In genomic region chr4:69102668-69103067, GRCh38 we compare ENCODE assay signal across 8 cellular contexts. TPM values are rescaled to one million over a fixed set of nuclear protein-coding genes. Genes with fewer than 3 reads are reported as not detected.
A peak's percentile ranks its signal among the peaks of the same experiment; 100 is the strongest.
DNase-seq lines count a peak whose midpoint lies in the region; ATAC-seq, FAIRE-seq and TF ChIP-seq lines count a peak whose summit lies in the region.
"Not testable (repeated sequence)": the region's sequence is repeated elsewhere in the genome, so short reads cannot be mapped to it uniquely, and the experiment has no call there.
"Had no signal": no experiment of that assay in that cellular context is flagged by ENCODE, and none has a peak within 500 bp of the region (broad histone marks: within the 10 kb centered on the region; RNA-seq: fewer than 3 reads in every experiment).

No MANE protein-coding gene starts in this region.

- H4K8ac ChIP-seq in H1 (ENCODE audit: extremely low read depth, insufficient read depth, low read length); mesenchymal stem cell (ENCODE audit: low read length): not testable (repeated sequence)

- not testable (repeated sequence) for H2BK20ac ChIP-seq in H1 (ENCODE audit: low read length)

- H3K79me1 ChIP-seq in H1 (ENCODE audit: low read depth, low read length) = not testable (repeated sequence)
- peaks cover 11% of the 10 kb centered on the region for H3K79me1 ChIP-seq in mesenchymal stem cell (replicated peaks; ENCODE audit: low read length, poor library complexity, severe bottlenecking)

- not testable (repeated sequence) for H4K5ac ChIP-seq in H1 (ENCODE audit: insufficient read length, low read depth, low read length)

- 100% methylated on average over 2 of the region's 2 CpGs; no CpG with 5 or more reads in 1 of the 2 experiments for WGBS in H1 (ENCODE audit: extremely low coverage in 1 of 2, insufficient coverage in 1 of 2, insufficient read length in 1 of 2, insufficient replicate concordance in 2 of 2, low coverage in 1 of 2, low lambda C conversion rate in 2 of 2, missing lambda C conversion rate in 1 of 2), 2 experiments
- 62% methylated on average over 2 of the region's 2 CpGs for WGBS in mesenchymal stem cell

- H3K27ac ChIP-seq in astrocyte (ENCODE audit: low read depth, low read length); H1 (ENCODE audit: low read depth, low read length); mesenchymal stem cell (ENCODE audit: low read length, poor library complexity, severe bottlenecking): not testable (repeated sequence)

- not testable (repeated sequence) for H3K23ac ChIP-seq in H1 (ENCODE audit: insufficient read length); mesenchymal stem cell (ENCODE audit: low read length in 2 of 2)

- H3K4me2 ChIP-seq in astrocyte (ENCODE audit: low read length); H1 (ENCODE audit: insufficient read depth in 1 of 2, low read depth in 2 of 2, low read length in 2 of 2); mesenchymal stem cell (ENCODE audit: low read length, poor library complexity, severe bottlenecking): not testable (repeated sequence)

- not testable (repeated sequence) for H3K9me3 Mint-ChIP-seq in astrocyte (ENCODE audit: unreplicated experiment)

- not testable (repeated sequence) for H2BK120ac ChIP-seq in H1 (replicated peaks; ENCODE audit: low read depth, low read length); mesenchymal stem cell (ENCODE audit: low read depth, low read length)

- not testable (repeated sequence) for H3K18ac ChIP-seq in H1 (ENCODE audit: extremely low read depth, low read length); mesenchymal stem cell (ENCODE audit: low read depth in 1 of 2, low read length in 2 of 2)

- not testable (repeated sequence) for TF ChIP-seq POLR2A in H1 (IDR thresholded peaks at IDR 0.05; ENCODE audit: control extremely low read depth in 1 of 2, low read depth in 2 of 2, low read length in 2 of 2)

- H3K27me3 Mint-ChIP-seq in astrocyte (ENCODE audit: low read depth, unreplicated experiment) = not testable (repeated sequence)

- not testable (repeated sequence) for H2BK15ac ChIP-seq in H1 (ENCODE audit: low read length); mesenchymal stem cell (ENCODE audit: low read depth, poor library complexity, severe bottlenecking)

- not testable (repeated sequence) for FAIRE-seq in astrocyte (lab: Jason Lieb, UNC); H1 (lab: Jason Lieb, UNC)

- DNase-seq in NCI-H226 = peak; percentile 7
- not testable (repeated sequence) for DNase-seq in astrocyte (ENCODE audit: low read depth); H1 (ENCODE audit: low read depth in 1 of 2, low spot score in 2 of 2)
- peak; percentile 90 for DNase-seq in left lobe of liver (ENCODE audit: low spot score)
- peak; percentile 31 for DNase-seq in mesenchymal stem cell
- DNase-seq in renal cortical epithelial cell (ENCODE audit: low read depth) = peak; percentile 70

- not testable (repeated sequence) for H3K9ac ChIP-seq in astrocyte (ENCODE audit: low read length); H1 (replicated peaks in 1 of 4; ENCODE audit: extremely low read depth in 1 of 4, low read depth in 3 of 4, low read length in 3 of 4); mesenchymal stem cell (ENCODE audit: low read length)

- not testable (repeated sequence) for H2AK5ac ChIP-seq in H1 (ENCODE audit: low read depth, low read length); mesenchymal stem cell (ENCODE audit: low read length, severe bottlenecking)

- H4K91ac ChIP-seq in H1 (replicated peaks; ENCODE audit: insufficient read length, low read length); mesenchymal stem cell (ENCODE audit: low read length): not testable (repeated sequence)

- H3K4me3 ChIP-seq in astrocyte (ENCODE audit: insufficient read depth, low read depth, low read length); H1 (ENCODE audit: extremely low read depth in 1 of 4, insufficient read depth in 2 of 4, low read depth in 3 of 4, low read length in 4 of 4); mesenchymal stem cell (ENCODE audit: insufficient read depth in 1 of 2, low read depth in 1 of 2, low read length in 2 of 2): not testable (repeated sequence)

- not testable (repeated sequence) for H3K36me3 Mint-ChIP-seq in astrocyte (ENCODE audit: low read depth, unreplicated experiment)

- TF ChIP-seq CTCF in astrocyte (IDR thresholded peaks at IDR 0.05; ENCODE audit: insufficient read depth, low read depth, low read length); H1 (IDR thresholded peaks at IDR 0.05; ENCODE audit: control extremely low read depth in 1 of 3, insufficient read depth in 1 of 3, low read depth in 1 of 3, low read length in 3 of 3): not testable (repeated sequence)

- H3K56ac ChIP-seq in H1 (replicated peaks; ENCODE audit: insufficient read length, low read depth, low read length) = not testable (repeated sequence)

- not testable (repeated sequence) for H2AFZ ChIP-seq in astrocyte (ENCODE audit: low read depth, low read length); mesenchymal stem cell (ENCODE audit: low read depth, low read length)
- H2AFZ ChIP-seq in H1 (ENCODE audit: low read length) = 0 out of 2 replicates have a peak overlapping the region, but pooled peaks have one; percentile 76

- H4K20me1 ChIP-seq in astrocyte (ENCODE audit: insufficient read depth, low read length); H1 (replicated peaks in 1 of 2; ENCODE audit: control insufficient read depth in 1 of 2, insufficient read depth in 2 of 2, low read length in 2 of 2): not testable (repeated sequence)

- H2BK5ac ChIP-seq in H1 (ENCODE audit: low read depth, low read length); mesenchymal stem cell (ENCODE audit: low read depth, low read length, poor library complexity, severe bottlenecking): not testable (repeated sequence)

- not testable (repeated sequence) for H2BK12ac ChIP-seq in H1 (ENCODE audit: low read depth, low read length); mesenchymal stem cell (ENCODE audit: low read length in 2 of 2)

- H3K23me2 ChIP-seq in H1 (ENCODE audit: low read depth, low read length) = not testable (repeated sequence)

- H3K4me3 Mint-ChIP-seq in astrocyte (ENCODE audit: unreplicated experiment) = not testable (repeated sequence)

- not testable (repeated sequence) for TF ChIP-seq EP300 in H1 (IDR thresholded peaks at IDR 0.05; ENCODE audit: borderline replicate concordance in 1 of 2, low read depth in 2 of 2, low read length in 2 of 2)

- not testable (repeated sequence) for H3K4me1 Mint-ChIP-seq in astrocyte (ENCODE audit: low read depth, unreplicated experiment)

- H3K36me3 ChIP-seq in astrocyte (ENCODE audit: insufficient read depth, low read length); H1 (ENCODE audit: control insufficient read depth in 2 of 4, insufficient read depth in 4 of 4, low read length in 3 of 4); mesenchymal stem cell (ENCODE audit: control insufficient read depth in 1 of 2, insufficient read depth in 2 of 2, low read depth in 1 of 2, low read length in 2 of 2): not testable (repeated sequence)

- not testable (repeated sequence) for H3K4ac ChIP-seq in H1 (replicated peaks; ENCODE audit: insufficient read length, low read depth, low read length); mesenchymal stem cell (ENCODE audit: low read depth in 1 of 2, low read length in 2 of 2)

- H3K9me3 ChIP-seq in astrocyte (ENCODE audit: insufficient read depth, low read depth, low read length); H1 (ENCODE audit: insufficient read depth in 2 of 2, low read depth in 1 of 2, low read length in 1 of 2); mesenchymal stem cell (ENCODE audit: control insufficient read depth, low read length): not testable (repeated sequence)

- H3K4me1 ChIP-seq in astrocyte (ENCODE audit: insufficient read depth, low read length); H1 (replicated peaks in 1 of 4; ENCODE audit: control insufficient read depth in 3 of 4, insufficient read depth in 4 of 4, low read length in 3 of 4); mesenchymal stem cell (ENCODE audit: control insufficient read depth, insufficient read depth, low read depth, low read length): not testable (repeated sequence)

- POLR2A ChIA-PET in H1 (lab: Charles Lee; ENCODE audit: partially characterized antibody) = not testable (repeated sequence)

- H3K27ac Mint-ChIP-seq in astrocyte (ENCODE audit: unreplicated experiment) = peak overlapping the region; percentile 3

- H3K79me2 ChIP-seq in astrocyte (ENCODE audit: insufficient read depth, low read length); H1 (ENCODE audit: control insufficient read depth in 1 of 2, insufficient read depth in 2 of 2, low read length in 2 of 2): not testable (repeated sequence)

- ATAC-seq in left lobe of liver = peak; percentile 60

- not testable (repeated sequence) for H3K14ac ChIP-seq in H1 (ENCODE audit: insufficient read length); mesenchymal stem cell (ENCODE audit: low read length in 2 of 2)

- not testable (repeated sequence) for H3K27me3 ChIP-seq in astrocyte (ENCODE audit: insufficient read depth, low read length); H1 (replicated peaks in 1 of 4; ENCODE audit: control insufficient read depth in 3 of 4, extremely low read depth in 1 of 4, insufficient read depth in 3 of 4, low read length in 3 of 4); mesenchymal stem cell (ENCODE audit: control insufficient read depth in 1 of 2, insufficient read depth in 1 of 2, low read length in 2 of 2)

- TF ChIP-seq RAD21 in H1 (IDR thresholded peaks at IDR 0.05 in 1 of 2, conservative IDR thresholded peaks at IDR 0.05 in 1 of 2; ENCODE audit: low read depth in 2 of 2, low read length in 2 of 2) = not testable (repeated sequence)

- CTCF ChIA-PET in H1 (lab: Charles Lee; ENCODE audit: partially characterized antibody) = interaction anchor here (0.9 kb wide), 1 partner anchor 53 kb away, joined by 3 read pairs; no protein-coding TSS in a partner anchor

RNA-seq across cellular contexts. Expression of gene UGT2B7, which starts 6.4 kb away (rescaled TPM):
- 0.25 and 0.55 TPM in 2 replicates for total RNA-seq in astrocyte
- total RNA-seq in H1 (2021; fragmentation: NEBNext Ultra II Directional; extraction: Animal tissue kit (Norgen Biotek cat#: 25700)) = not detected in 2 replicates
- not detected in 2 replicates for polyA plus RNA-seq in H1 (2011; rRNA removed)
- polyA plus RNA-seq in H1 (2011; cell fraction: cytosol; rRNA removed) = not detected
- polyA plus RNA-seq in H1 (2011; cell fraction: nucleus; rRNA removed) = not detected
- polyA plus RNA-seq in H1 (2012, experiment 1 of 2) = not detected in 4 replicates
- not detected for polyA plus RNA-seq in H1 (2012, experiment 2 of 2)
- polyA plus RNA-seq in H1 (2013, experiment 1 of 2) = not detected
- polyA plus RNA-seq in H1 (2013, experiment 2 of 2) = not detected
- polyA minus RNA-seq in H1 (2011; rRNA and poly(A)+ RNA removed) = not detected in 2 replicates
- polyA minus RNA-seq in H1 (2011; cell fraction: cytosol; rRNA and poly(A)+ RNA removed) = not detected
- polyA minus RNA-seq in H1 (2011; cell fraction: nucleus; rRNA and poly(A)+ RNA removed) = not detected
- total RNA-seq in left lobe of liver = 218 TPM
- polyA plus RNA-seq in mesenchymal stem cell (2013, experiment 1 of 2) = 0.03 TPM
- 0.04 TPM for polyA plus RNA-seq in mesenchymal stem cell (2013, experiment 2 of 2)
- total RNA-seq in renal cortical epithelial cell = 137 and 190 TPM in 2 replicates
- total RNA-seq: CD4-positive, CD25-positive, alpha-beta regulatory T cell; CD8-positive, alpha-beta memory T cell had no signal
- polyA plus RNA-seq: CD4-positive, CD25-positive, alpha-beta regulatory T cell; CD8-positive, alpha-beta memory T cell had no signal

Comparison
In these comparisons a context has a peak if more than half of its experiments do, and no peak if none do; other contexts are left out.
1. RNA of gene UGT2B7, which starts 6.4 kb away (total RNA-seq): 218 TPM in left lobe of liver (single experiment) and 137 to 190 TPM in renal cortical epithelial cell; 0.25 to 0.55 TPM in astrocyte and not detected in H1; every median in the first group is over 10 times any median in the second.